In genomic region chr3:73509066-73509465, GRCh38 we compare ENCODE assay signal across 15 cellular contexts.
A peak's percentile ranks its signal among the peaks of the same experiment; 100 is the strongest.
DNase-seq lines count a peak whose midpoint lies in the region; ATAC-seq and TF ChIP-seq lines count a peak whose summit lies in the region.
"Had no signal": no experiment of that assay in that cellular context is flagged by ENCODE, and none has a peak within 500 bp of the region (broad histone marks: within the 10 kb centered on the region; RNA-seq: fewer than 3 reads in every experiment).

No MANE protein-coding gene starts in this region.

- peak overlapping the region; percentile 20 to 77 for H4K8ac ChIP-seq in IMR-90 (ENCODE audit: low read depth in 2 of 2, low read length in 2 of 2)

- TF ChIP-seq POLR2A in IMR-90 (IDR thresholded peaks at IDR 0.05; ENCODE audit: low read depth, low read length) (no peak), stomach (IDR thresholded peaks at IDR 0.05) (no peak)

- H3K9ac ChIP-seq in IMR-90 (ENCODE audit: low read depth, low read length) = 0 out of 2 replicates have a peak overlapping the region, but pooled peaks have one; percentile 13

- H3K4me3 Mint-ChIP-seq in CD8-positive, alpha-beta T cell = no peak overlapping the region
- no peak overlapping the region for H3K4me3 Mint-ChIP-seq in GM23338

- intact Hi-C loops in IMR-90 (cut with micrococcal nuclease) (loop anchor here (5.0 kb wide), 2 partner anchors 218 to 358 kb away; no protein-coding TSS in a partner anchor), stomach (cut with DNase I; ENCODE audit: low total_unique reads) (no loop called here), mucosa of descending colon (cut with DNase I, micrococcal nuclease) (loop anchor here (10.0 kb wide), 2 partner anchors 336 to 404 kb away; no protein-coding TSS in a partner anchor)
- intact Hi-C loops in CD8-positive, alpha-beta T cell (cut with DNase I, micrococcal nuclease) = loop anchor here in 1 of 2 experiments (10.0 kb wide), 1 partner anchor 1916 kb away; no protein-coding TSS in a partner anchor

- H3K27me3 Mint-ChIP-seq in CD8-positive, alpha-beta T cell (ENCODE audit: low read depth) = peaks cover 6% of the 10 kb centered on the region
- peaks cover 9% of the 10 kb centered on the region for H3K27me3 Mint-ChIP-seq in GM23338 (ENCODE audit: insufficient read depth, low read depth, poor library complexity)
- H3K27me3 Mint-ChIP-seq: progenitor cell of endocrine pancreas had no signal

- no peak for ATAC-seq in IMR-90 (ENCODE audit: low read depth)
- ATAC-seq in CD8-positive, alpha-beta T cell = no peak
- no peak for ATAC-seq in mucosa of descending colon
- ATAC-seq in GM23338 = no peak; the same call in 2 of the 3 replicates

- peak overlapping the region; percentile 73 for H2AK5ac ChIP-seq in IMR-90 (ENCODE audit: low read depth, low read length)

- H3K9me3 Mint-ChIP-seq in CD8-positive, alpha-beta T cell = no peaks in the 10 kb centered on the region
- H3K9me3 Mint-ChIP-seq in GM23338 = no peaks in the 10 kb centered on the region

- no peaks in the 10 kb centered on the region for H3K4me1 Mint-ChIP-seq in CD8-positive, alpha-beta T cell (ENCODE audit: low read depth)
- peaks cover 45% of the 10 kb centered on the region for H3K4me1 Mint-ChIP-seq in GM23338

- no peaks in the 10 kb centered on the region for H3K9me2 ChIP-seq in GM23338 (ENCODE audit: insufficient read depth)

- no TSS peak for BruUV-seq in IMR-90 (replicated peaks; lab: Mats Ljungman, UMichigan)

- no peak for TF ChIP-seq CTCF in IMR-90 (conservative IDR thresholded peaks at IDR 0.05; ENCODE audit: low read depth, low read length)
- no peak for TF ChIP-seq CTCF in stomach (IDR thresholded peaks at IDR 0.05)
- no peak for TF ChIP-seq CTCF in CD8-positive, alpha-beta T cell (IDR thresholded peaks at IDR 0.05)
- no peak for TF ChIP-seq CTCF in mucosa of descending colon (IDR thresholded peaks at IDR 0.05)
- no peak for TF ChIP-seq CTCF in GM23338 (conservative IDR thresholded peaks at IDR 0.05; ENCODE audit: low read depth in 2 of 2)

- peaks cover 6% of the 10 kb centered on the region; the same call in 1 of the 2 replicates for H3F3A ChIP-seq in GM23338 (replicated peaks; ENCODE audit: low read depth)

- no peaks in the 10 kb centered on the region for H3K79me2 ChIP-seq in GM23338 (replicated peaks; ENCODE audit: insufficient read depth)

- H3K79me1 ChIP-seq in IMR-90 (ENCODE audit: low read depth in 1 of 2, low read length in 2 of 2) = peaks cover 9 to 31% of the 10 kb centered on the region in 2 experiments

- TF ChIP-seq EP300 in stomach (IDR thresholded peaks at IDR 0.05) = no peak

- no peak for TF ChIP-seq RAD21 in IMR-90 (IDR thresholded peaks at IDR 0.05; ENCODE audit: low read length)

- H2BK20ac ChIP-seq in IMR-90 (ENCODE audit: low read depth, low read length) = peak overlapping the region; percentile 15; the same call in 1 of the 2 replicates

- DNase-seq in IMR-90 (no peak), stomach (no peak), foreskin melanocyte (no peak), mucosa of descending colon (no peak), GM23338 (ENCODE audit: low spot score) (no peak)
- DNase-seq in CD8-positive, alpha-beta T cell = no peak
- DNase-seq: activated CD8-positive, alpha-beta memory T cell treated with anti-CD3 and anti-CD28 coated beads, Interleukin-2, amount 50 U/mL, for 4 hours; activated effector memory CD4-positive, alpha-beta T cell treated with Interleukin-2 at 50 U/mL for 16 hours; effector CD8-positive, alpha-beta T cell; islet precursor cell; stimulated activated CD4-positive, alpha-beta T cell treated with anti-CD3 and anti-CD28 coated beads, Interleukin-12 subunit alpha, Interleukin-12 subunit beta, amount 100 ng/mL, for 4 hours had no signal

- peaks cover 12% of the 10 kb centered on the region for H3K9me1 ChIP-seq in IMR-90 (ENCODE audit: insufficient read depth, low read length)

- no peak overlapping the region for H2AK9ac ChIP-seq in IMR-90 (replicated peaks; ENCODE audit: low read depth, low read length, poor library complexity)

- no peaks in the 10 kb centered on the region for H3K9me3 ChIP-seq in IMR-90 (ENCODE audit: control insufficient read depth, insufficient read depth, low read length)
- no peaks in the 10 kb centered on the region for H3K9me3 ChIP-seq in mesodermal cell (ENCODE audit: control insufficient read depth, low read length)
- H3K9me3 ChIP-seq in stomach = no peaks in the 10 kb centered on the region
- H3K9me3 ChIP-seq in CD8-positive, alpha-beta T cell (ENCODE audit: low read length) = no peaks in the 10 kb centered on the region
- no peaks in the 10 kb centered on the region for H3K9me3 ChIP-seq in mucosa of descending colon
- H3K9me3 ChIP-seq: adrenal gland had no signal

- no peak overlapping the region for H2AFZ ChIP-seq in IMR-90 (replicated peaks; ENCODE audit: low read length, poor library complexity)
- no peak overlapping the region for H2AFZ ChIP-seq in GM23338

- H4K5ac ChIP-seq in IMR-90 (ENCODE audit: low read depth, low read length) = peak overlapping the region; percentile 93

- H3K4me2 ChIP-seq in IMR-90 (ENCODE audit: low read depth, low read length) (no peak overlapping the region; the same call in 1 of the 2 replicates), GM23338 (no peak overlapping the region)

- H3K18ac ChIP-seq in IMR-90 (ENCODE audit: low read depth, low read length) = peak overlapping the region; percentile 87

- H3K4me3 ChIP-seq in IMR-90 (ENCODE audit: insufficient read depth, low read depth, low read length) (no peak overlapping the region), mesodermal cell (ENCODE audit: extremely low read depth, insufficient read depth, low read length, poor library complexity, severe bottlenecking) (no peak overlapping the region), stomach (no peak overlapping the region), mucosa of descending colon (no peak overlapping the region), GM23338 (no peak overlapping the region)
- no peak overlapping the region for H3K4me3 ChIP-seq in CD8-positive, alpha-beta T cell (ENCODE audit: low read depth, low read length)
- H3K4me3 ChIP-seq: adrenal gland had no signal

- no peak overlapping the region for H3K27ac Mint-ChIP-seq in CD8-positive, alpha-beta T cell
- no peak overlapping the region for H3K27ac Mint-ChIP-seq in GM23338
- H3K27ac Mint-ChIP-seq: progenitor cell of endocrine pancreas had no signal

- POLR2A ChIA-PET in IMR-90 (lab: Charles Lee; ENCODE audit: unreplicated experiment) = no interaction called here
- POLR2A ChIA-PET in CD8-positive, alpha-beta T cell (lab: Charles Lee) = no interaction called here

- dilution Hi-C loops in IMR-90 (cut with HindIII; ENCODE audit: low sequenced_read_pairs, unreplicated experiment) = loop anchor here (25.0 kb wide), 1 partner anchor 103 kb away; the partner anchor contains the start of gene PDZRN3

- peak overlapping the region; percentile 70 for H3K4ac ChIP-seq in IMR-90 (ENCODE audit: low read depth, low read length)

- peaks cover 34% of the 10 kb centered on the region for H3K4me1 ChIP-seq in IMR-90 (ENCODE audit: control insufficient read depth, insufficient read depth, low read length)
- peaks cover 20% of the 10 kb centered on the region for H3K4me1 ChIP-seq in mesodermal cell (ENCODE audit: control insufficient read depth, insufficient read depth, low read length, poor library complexity, severe bottlenecking)
- H3K4me1 ChIP-seq in stomach = peaks cover 11 to 75% (median 45%) of the 10 kb centered on the region in 4 donors
- H3K4me1 ChIP-seq in CD8-positive, alpha-beta T cell (ENCODE audit: insufficient read depth, low read length) = no peaks in the 10 kb centered on the region
- peaks cover 44% of the 10 kb centered on the region for H3K4me1 ChIP-seq in mucosa of descending colon (ENCODE audit: low read depth)
- peaks cover 36% of the 10 kb centered on the region for H3K4me1 ChIP-seq in GM23338 (ENCODE audit: insufficient read depth)

- peak overlapping the region; percentile 57; the same call in 1 of the 2 replicates for H3K23ac ChIP-seq in IMR-90 (ENCODE audit: low read depth, low read length)

- no peak overlapping the region for H2BK5ac ChIP-seq in IMR-90 (ENCODE audit: low read depth, low read length, poor library complexity, severe bottlenecking)

- no peaks in the 10 kb centered on the region for H3K36me3 Mint-ChIP-seq in CD8-positive, alpha-beta T cell
- H3K36me3 Mint-ChIP-seq in GM23338 (ENCODE audit: low read depth) = no peaks in the 10 kb centered on the region

- peak overlapping the region; percentile 51; the same call in 2 of the 3 replicates for H2BK15ac ChIP-seq in IMR-90 (ENCODE audit: low read depth, low read length)

- H4K20me1 ChIP-seq in IMR-90 (ENCODE audit: insufficient read depth, low read length) = no peaks in the 10 kb centered on the region
- H4K20me1 ChIP-seq in GM23338 (replicated peaks; ENCODE audit: insufficient read depth) = no peaks in the 10 kb centered on the region

- WGBS in IMR-90 (ENCODE audit: extremely low coverage in 2 of 2, insufficient read length in 1 of 2), 2 experiments = no CpG with 5 or more reads among the region's 5 CpGs
- WGBS in mesodermal cell (ENCODE audit: insufficient coverage in 2 of 2), 2 experiments = 88 to 91% methylated on average over 5 of the region's 5 CpGs
- 75 to 83% (median 79%) methylated on average over 5 of the region's 5 CpGs for WGBS in stomach, 5 donors

- 0 out of 2 replicates have a peak overlapping the region, but pooled peaks have one; percentile 4 for H3K56ac ChIP-seq in IMR-90 (ENCODE audit: extremely low read depth, insufficient read depth, low read length)

- peak overlapping the region; percentile 83 for H4K91ac ChIP-seq in IMR-90 (ENCODE audit: insufficient read depth, low read depth, low read length)

- peak overlapping the region; percentile 81; the same call in 1 of the 2 replicates for H3K27ac ChIP-seq in IMR-90 (ENCODE audit: insufficient read depth, low read length)
- H3K27ac ChIP-seq in cingulate gyrus (ENCODE audit: low read depth, low read length) = peak overlapping the region; percentile 42
- peak overlapping the region; percentile 20 for H3K27ac ChIP-seq in mesodermal cell (ENCODE audit: low read depth, low read length, severe bottlenecking)
- peak overlapping the region in 4 of 5 donors; percentile 57 to 88 (median 74) for H3K27ac ChIP-seq in stomach
- H3K27ac ChIP-seq in CD8-positive, alpha-beta T cell (ENCODE audit: low read depth, low read length) = no peak overlapping the region
- no peak overlapping the region for H3K27ac ChIP-seq in GM23338 (ENCODE audit: low read depth)
- H3K27ac ChIP-seq: adrenal gland had no signal

- in situ Hi-C loops in IMR-90 (cut with MboI; ENCODE audit: low sequenced_read_pairs) = loop anchor here (10.0 to 25.0 kb wide), 2 partner anchors 103 to 336 kb away; partner anchors contain the start of gene PDZRN3

- H3K36me3 ChIP-seq in IMR-90 (ENCODE audit: control insufficient read depth, insufficient read depth, low read length) = no peaks in the 10 kb centered on the region
- no peaks in the 10 kb centered on the region for H3K36me3 ChIP-seq in mesodermal cell (ENCODE audit: control insufficient read depth, insufficient read depth, low read length)
- no peaks in the 10 kb centered on the region for H3K36me3 ChIP-seq in stomach
- H3K36me3 ChIP-seq in CD8-positive, alpha-beta T cell (ENCODE audit: insufficient read depth, low read length) = no peaks in the 10 kb centered on the region
- no peaks in the 10 kb centered on the region for H3K36me3 ChIP-seq in mucosa of descending colon (ENCODE audit: low read depth)
- H3K36me3 ChIP-seq in GM23338 (ENCODE audit: insufficient read depth) = no peaks in the 10 kb centered on the region
- H3K36me3 ChIP-seq: adrenal gland had no signal

- H3K14ac ChIP-seq in IMR-90 (replicated peaks; ENCODE audit: low read depth, low read length) = peak overlapping the region; percentile 41; the same call in 1 of the 2 replicates

- CTCF ChIA-PET in IMR-90 (lab: Yijun Ruan, JAX) = interaction anchor here (1.0 to 2.3 kb wide), 7 partner anchors 38 to 339 kb away, joined by 4 to 12 read pairs (median 4); no protein-coding TSS in a partner anchor
- CTCF ChIA-PET in CD8-positive, alpha-beta T cell (lab: Charles Lee) = interaction anchor here (2.1 kb wide), 1 partner anchor 11 kb away, joined by 6 read pairs; no protein-coding TSS in a partner anchor

- H3K27me3 ChIP-seq in IMR-90 (ENCODE audit: control insufficient read depth, insufficient read depth, low read length) (no peaks in the 10 kb centered on the region), stomach (no peaks in the 10 kb centered on the region), GM23338 (ENCODE audit: insufficient read depth) (peaks cover 36% of the 10 kb centered on the region)
- no peaks in the 10 kb centered on the region for H3K27me3 ChIP-seq in CD8-positive, alpha-beta T cell (ENCODE audit: insufficient read depth, low read length)
- H3K27me3 ChIP-seq: adrenal gland had no signal

- H2BK120ac ChIP-seq in IMR-90 (ENCODE audit: low read depth, low read length) = peak overlapping the region; percentile 80

Comparison
In these comparisons a context has a peak if more than half of its experiments do, and no peak if none do; other contexts are left out.
1. H3K27ac ChIP-seq: peak in IMR-90 (single experiment), cingulate gyrus (single experiment), mesodermal cell (single experiment) and stomach (4 of 5); none in CD8-positive, alpha-beta T cell (single experiment) and GM23338 (single experiment).